In genomic region chr20:43558412-43559146, GRCh38 we compare ENCODE assay signal across 13 cellular contexts. TPM values are rescaled to one million over a fixed set of nuclear protein-coding genes. Genes with fewer than 3 reads are reported as not detected.
A peak's percentile ranks its signal among the peaks of the same experiment; 100 is the strongest.
DNase-seq lines count a peak whose midpoint lies in the region; ATAC-seq and TF ChIP-seq lines count a peak whose summit lies in the region.
"Had no signal": no experiment of that assay in that cellular context is flagged by ENCODE, and none has a peak within 500 bp of the region (broad histone marks: within the 10 kb centered on the region; RNA-seq: fewer than 3 reads in every experiment).

TSS of gene SGK2 (plus strand) at chr20:43559027. CDS start at chr20:43566496, 7,469 bp downstream.

- peaks cover 28% of the 10 kb centered on the region for H3K4me1 Mint-ChIP-seq in endothelial cell (ENCODE audit: unreplicated experiment)
- H3K4me1 Mint-ChIP-seq: B cell had no signal

- ATAC-seq in HG02571 (IDR thresholded peaks at IDR 0.05; ENCODE audit: unreplicated experiment), result no peak

- peaks cover 2% of the 10 kb centered on the region for H3K27me3 Mint-ChIP-seq in endothelial cell (ENCODE audit: unreplicated experiment)
- H3K27me3 Mint-ChIP-seq: B cell had no signal

- no peaks in the 10 kb centered on the region for H3K36me3 ChIP-seq in mucosa of stomach (ENCODE audit: control insufficient read depth, insufficient read depth, low read length)

- H3K27ac Mint-ChIP-seq in endothelial cell (ENCODE audit: unreplicated experiment), result peak within 1 kb of the TSS; percentile 59
- H3K27ac Mint-ChIP-seq: activated T-helper 2 cell treated with anti-CD3 and anti-CD28 coated beads, Interferon-gamma antibody, Interleukin-2, Interleukin-4, amounts not matched to agents 10 μg/mL and 5 μg/mL and 100 μg/mL, durations not matched to agents 14 hours and 24 hours and 36 hours; B cell had no signal

- no peaks in the 10 kb centered on the region for H3K9me3 ChIP-seq in mucosa of stomach (ENCODE audit: control insufficient read depth, low read length)

- DNase-seq in ACHN (peak; percentile 88), NCI-H526 (lab: John Stamatoyannopoulos, UW) (peak; percentile 31 to 75), endothelial cell (ENCODE audit: low spot score) (no peak), AML-193 (lab: John Stamatoyannopoulos, UW) (no peak), Kasumi-1 (lab: John Stamatoyannopoulos, UW) (no peak), SKM-1 (lab: John Stamatoyannopoulos, UW; ENCODE audit: unreplicated experiment) (no peak)
- DNase-seq: GOT3; NCI-H345; stimulated activated CD4-positive, alpha-beta T cell treated with anti-CD3 and anti-CD28 coated beads, Interleukin-4, amount 100 ng/mL, for 1 hour had no signal

- in situ Hi-C loops in ACHN (cut with HindIII; ENCODE audit: low pct_ligation_motif_present, low pct_unique_long_range_greater_than_20kb, low sequenced_read_pairs), result no loop called here

- H3K9ac ChIP-seq in mucosa of stomach (ENCODE audit: low read length), result peak within 1 kb of the TSS; percentile 79

- no peak within 1 kb of the TSS for H3K4me3 Mint-ChIP-seq in endothelial cell (ENCODE audit: unreplicated experiment)
- H3K4me3 Mint-ChIP-seq: B cell had no signal

- TF ChIP-seq CTCF in endothelial cell (IDR thresholded peaks at IDR 0.05; ENCODE audit: unreplicated experiment), result no peak

- no peaks in the 10 kb centered on the region for H3K36me3 Mint-ChIP-seq in endothelial cell (ENCODE audit: low read depth, unreplicated experiment)

- H3K4me1 ChIP-seq in mucosa of stomach (ENCODE audit: control insufficient read depth, insufficient read depth, low read length), result peaks cover 26% of the 10 kb centered on the region

- H3K4me3 ChIP-seq in mucosa of stomach (ENCODE audit: low read length), result peak within 1 kb of the TSS; percentile 5

- no peaks in the 10 kb centered on the region for H3K27me3 ChIP-seq in mucosa of stomach (ENCODE audit: control insufficient read depth, insufficient read depth, low read length)

- no peaks in the 10 kb centered on the region for H3K9me3 Mint-ChIP-seq in endothelial cell (ENCODE audit: unreplicated experiment)
- H3K9me3 Mint-ChIP-seq: activated T-helper 2 cell treated with anti-CD3 and anti-CD28 coated beads, Interferon-gamma antibody, Interleukin-2, Interleukin-4, amounts not matched to agents 10 μg/mL and 5 μg/mL and 100 μg/mL, durations not matched to agents 14 hours and 24 hours and 36 hours had no signal

RNA-seq across cellular contexts. Expression of gene SGK2, which starts in this region (rescaled TPM):
- total RNA-seq in endothelial cell (ENCODE audit: unreplicated experiment), result 0.85 TPM

Comparison
In these comparisons a context has a peak if more than half of its experiments do, and no peak if none do; other contexts are left out.
1. DNase-seq: peak in ACHN (single experiment) and NCI-H526 (2 of 2); none in endothelial cell (single experiment), AML-193 (0 of 2), Kasumi-1 (0 of 2) and SKM-1 (single experiment).